17 cellular contexts compared by ENCODE assay signal in the genomic region with DNA sequence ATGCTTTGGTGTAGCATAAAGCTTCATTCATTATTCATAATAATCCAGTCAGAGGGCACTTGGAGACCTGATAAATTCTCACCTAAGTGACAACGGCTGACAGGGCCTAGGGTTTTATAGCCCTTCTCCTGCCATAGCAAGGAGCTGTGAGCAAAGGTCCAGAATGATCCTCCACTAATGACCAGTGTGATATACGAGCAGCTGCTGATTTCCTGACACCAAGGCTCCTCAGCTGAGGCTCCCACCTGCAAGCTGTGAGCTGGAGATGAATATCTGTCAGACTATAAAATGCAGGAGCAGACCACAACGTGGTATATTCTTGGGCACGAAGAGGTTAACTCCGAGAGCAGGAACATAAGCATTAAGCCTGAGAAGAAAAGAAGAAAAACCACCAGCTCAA.
DNase-seq lines count a peak whose midpoint lies in the region; ATAC-seq, FAIRE-seq and TF ChIP-seq lines count a peak whose summit lies in the region.
"Had no signal": no experiment of that assay in that cellular context is flagged by ENCODE, and none has a peak within 500 bp of the region (broad histone marks: within the 10 kb centered on the region; RNA-seq: fewer than 3 reads in every experiment).

No MANE protein-coding gene starts in this region.

- DNase-seq in GM12891 (ENCODE audit: insufficient read length, low spot score): no peak
- peak in 2 of 3 experiments; percentile 71 to 86 for DNase-seq in NCI-H1417 (lab: John Stamatoyannopoulos, UW)
- DNase-seq in NCI-H69 (lab: John Stamatoyannopoulos, UW): peak; percentile 70
- peak; percentile 70 for DNase-seq in left kidney (ENCODE audit: low read depth, low spot score)
- DNase-seq in NCI-H1694 (lab: John Stamatoyannopoulos, UW): no peak
- DNase-seq in epidermal melanocyte (ENCODE audit: insufficient read length, low spot score): no peak
- no peak for DNase-seq in activated T-cell treated with anti-CD3 and anti-CD28 coated beads for 4 hours
- DNase-seq: 8988T; CD4-positive, alpha-beta memory T cell; DMS153; DMS79; GDM1; HCEC 1CT; IMR-90 had no signal

- no peak for ATAC-seq in HG02884 (IDR thresholded peaks at IDR 0.05; ENCODE audit: unreplicated experiment)

- TF ChIP-seq POLR2A in GM12891 (IDR thresholded peaks at IDR 0.05; ENCODE audit: low read depth, low read length): no peak

- peak; percentile 23 for FAIRE-seq in GM12891 (lab: Jason Lieb, UNC)
- FAIRE-seq: H54, HTR-8/SVneo had no signal

TF ChIP-seq in GM12891, 5 proteins besides CTCF, POLR2A, EP300 and RAD21:
- TF ChIP-seq POU2F2 (IDR thresholded peaks at IDR 0.05; ENCODE audit: low read depth, low read length) (no peak), POLR2AphosphoS5 (IDR thresholded peaks at IDR 0.05; ENCODE audit: low read depth, low read length) (no peak), PAX5 (IDR thresholded peaks at IDR 0.05; ENCODE audit: insufficient read depth, low read length, severe bottlenecking) (no peak), TAF1 (IDR thresholded peaks at IDR 0.05; ENCODE audit: low read depth, low read length) (no peak), SPI1 (IDR thresholded peaks at IDR 0.05; ENCODE audit: low read depth, low read length) (no peak)

Comparison
In these comparisons a context has a peak if more than half of its experiments do, and no peak if none do; other contexts are left out.
1. DNase-seq: peak in NCI-H1417 (2 of 3), NCI-H69 (single experiment) and left kidney (single experiment); none in GM12891 (single experiment), NCI-H1694 (single experiment), epidermal melanocyte (single experiment) and activated T-cell treated with anti-CD3 and anti-CD28 coated beads for 4 hours (single experiment).